ENCODE assay signal across 8 cellular contexts in the genomic region with DNA sequence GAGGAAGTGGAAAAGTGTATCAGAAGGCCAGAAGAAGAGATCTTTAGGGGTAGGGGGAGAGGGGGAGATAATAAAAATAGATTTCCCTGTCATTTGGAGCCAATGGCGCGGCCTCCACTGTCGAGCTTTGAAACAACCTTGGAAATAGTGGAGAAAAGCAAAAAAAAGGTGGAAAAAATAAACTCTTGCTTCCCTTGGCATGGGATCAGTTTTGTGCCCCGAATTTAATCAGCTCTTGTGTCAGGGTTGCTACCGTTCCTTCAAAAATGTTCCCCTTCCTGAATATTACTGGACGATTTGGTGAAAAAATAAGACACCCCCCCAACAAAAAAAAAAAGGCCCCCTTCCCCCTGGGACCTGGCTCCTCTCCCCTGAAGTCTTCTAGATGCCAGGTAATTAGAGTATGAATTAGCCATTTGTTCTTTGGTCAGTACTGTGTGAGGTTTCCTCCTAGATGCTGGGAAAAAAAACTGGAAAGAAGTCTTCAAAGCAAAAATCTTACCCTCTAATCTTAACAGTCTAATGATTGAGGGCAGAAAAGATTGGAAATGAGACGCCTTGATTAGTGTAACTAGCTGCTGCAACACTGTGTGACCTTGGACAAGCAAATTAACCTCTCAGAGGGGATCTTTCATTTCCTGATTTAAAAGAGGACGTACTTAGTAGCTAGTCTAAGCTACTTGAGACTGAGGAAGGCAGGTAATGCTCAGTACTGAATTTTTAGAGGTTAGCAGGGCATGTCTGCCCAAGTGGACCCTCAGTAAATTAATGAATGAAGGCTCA. TPM values are rescaled to one million over a fixed set of nuclear protein-coding genes. Genes with fewer than 3 reads are reported as not detected.
DNase-seq lines count a peak whose midpoint lies in the region; ATAC-seq lines count a peak whose summit lies in the region.

No MANE protein-coding gene starts in this region.

- H3K9me3 ChIP-seq in SJSA1 (replicated peaks) (no peaks in the 10 kb centered on the region), muscle layer of duodenum (ENCODE audit: control insufficient read depth in 1 of 2, low read length in 2 of 2) (no peaks in the 10 kb centered on the region)
- no peaks in the 10 kb centered on the region for H3K9me3 ChIP-seq in effector memory CD4-positive, alpha-beta T cell (ENCODE audit: control insufficient read depth, low read length)

- H3K36me3 ChIP-seq in SJSA1: peaks cover 41% of the 10 kb centered on the region
- peaks cover 31% of the 10 kb centered on the region for H3K36me3 ChIP-seq in effector memory CD4-positive, alpha-beta T cell (ENCODE audit: control insufficient read depth, insufficient read depth, low read length)
- peaks cover 25 to 42% of the 10 kb centered on the region in 2 donors for H3K36me3 ChIP-seq in muscle layer of duodenum (ENCODE audit: control insufficient read depth in 1 of 2, insufficient read depth in 2 of 2, low read length in 2 of 2)

- H3K27me3 ChIP-seq in SJSA1 (replicated peaks) (no peaks in the 10 kb centered on the region), muscle layer of duodenum (ENCODE audit: low read depth, low read length) (no peaks in the 10 kb centered on the region)
- H3K27me3 ChIP-seq in effector memory CD4-positive, alpha-beta T cell (replicated peaks; ENCODE audit: control insufficient read depth, insufficient read depth, low read length, poor library complexity, severe bottlenecking): no peaks in the 10 kb centered on the region

- DNase-seq in GDM1 (lab: John Stamatoyannopoulos, UW) (peak; percentile 26), SJSA1 (ENCODE audit: low read depth in 1 of 2, low spot score in 2 of 2) (peak in 1 of 2 experiments; percentile 42), NCI-H1694 (lab: John Stamatoyannopoulos, UW) (no peak), epidermal melanocyte (ENCODE audit: insufficient read length, low spot score) (no peak)
- peak; percentile 55 for DNase-seq in Jurkat, Clone E6-1 (ENCODE audit: low read depth, low spot score)
- DNase-seq in effector memory CD4-positive, alpha-beta T cell: no peak

- H3K27ac ChIP-seq in SJSA1 (peak overlapping the region; percentile 88), muscle layer of duodenum (ENCODE audit: low read length) (peak overlapping the region; percentile 100)
- peak overlapping the region; percentile 98 for H3K27ac ChIP-seq in effector memory CD4-positive, alpha-beta T cell (ENCODE audit: insufficient read depth, low read length, poor library complexity, severe bottlenecking)

- ATAC-seq in HG02840 (IDR thresholded peaks at IDR 0.05; ENCODE audit: low FRiP score, unreplicated experiment): no peak

- H3K4me1 ChIP-seq in SJSA1 (replicated peaks) (peaks cover 12% of the 10 kb centered on the region), muscle layer of duodenum (ENCODE audit: control insufficient read depth in 1 of 2, insufficient read depth in 2 of 2, low read length in 2 of 2) (peaks cover 14 to 26% of the 10 kb centered on the region in 2 donors)
- H3K4me1 ChIP-seq in effector memory CD4-positive, alpha-beta T cell (ENCODE audit: control insufficient read depth, insufficient read depth, low read length, poor library complexity, severe bottlenecking): peaks cover 30% of the 10 kb centered on the region

- peak overlapping the region; percentile 71 for H3K4me3 ChIP-seq in Jurkat, Clone E6-1 (ENCODE audit: low read length)
- peak overlapping the region; percentile 78 for H3K4me3 ChIP-seq in SJSA1
- peak overlapping the region; percentile 61 for H3K4me3 ChIP-seq in effector memory CD4-positive, alpha-beta T cell (ENCODE audit: insufficient read depth, low read depth, low read length, poor library complexity, severe bottlenecking)
- H3K4me3 ChIP-seq in muscle layer of duodenum (ENCODE audit: low read depth in 1 of 2, low read length in 2 of 2): peak overlapping the region; percentile 51 to 79

RNA-seq across cellular contexts. Expression of a gene that starts 0.9 kb away (rescaled TPM):
- 273 TPM for polyA plus RNA-seq in Jurkat, Clone E6-1 (2012; ENCODE audit: insufficient read depth, insufficient read length)
- total RNA-seq in SJSA1 (2014; rRNA removed; shearing (Covaris generic)): 277 and 319 TPM in 2 replicates

RNA-seq across cellular contexts. Expression of a gene that starts 28.9 kb away (rescaled TPM):
- 29.3 TPM for polyA plus RNA-seq in Jurkat, Clone E6-1 (2012; ENCODE audit: insufficient read depth, insufficient read length)
- total RNA-seq in SJSA1 (2014; rRNA removed; shearing (Covaris generic)): 16.7 and 24.1 TPM in 2 replicates

RNA-seq across cellular contexts. Expression of a gene that starts 43.7 kb away (rescaled TPM):
- 347 TPM for polyA plus RNA-seq in Jurkat, Clone E6-1 (2012; ENCODE audit: insufficient read depth, insufficient read length)
- 288 and 554 TPM in 2 replicates for total RNA-seq in SJSA1 (2014; rRNA removed; shearing (Covaris generic))

RNA-seq across cellular contexts. Expression of a gene that starts 43.8 kb away (rescaled TPM):
- 47.9 TPM for polyA plus RNA-seq in Jurkat, Clone E6-1 (2012; ENCODE audit: insufficient read depth, insufficient read length)
- 13.3 and 24.7 TPM in 2 replicates for total RNA-seq in SJSA1 (2014; rRNA removed; shearing (Covaris generic))

Comparison
In these comparisons a context has a peak if more than half of its experiments do, and no peak if none do; other contexts are left out.
1. DNase-seq: peak in GDM1 (single experiment) and Jurkat, Clone E6-1 (single experiment); none in effector memory CD4-positive, alpha-beta T cell (0 of 3), NCI-H1694 (single experiment) and epidermal melanocyte (single experiment).
2. Peak in every context shown above with its lines, with median percentiles within 50 percentile points of each other: H3K4me3 ChIP-seq and H3K27ac ChIP-seq.